In the genomic region with DNA sequence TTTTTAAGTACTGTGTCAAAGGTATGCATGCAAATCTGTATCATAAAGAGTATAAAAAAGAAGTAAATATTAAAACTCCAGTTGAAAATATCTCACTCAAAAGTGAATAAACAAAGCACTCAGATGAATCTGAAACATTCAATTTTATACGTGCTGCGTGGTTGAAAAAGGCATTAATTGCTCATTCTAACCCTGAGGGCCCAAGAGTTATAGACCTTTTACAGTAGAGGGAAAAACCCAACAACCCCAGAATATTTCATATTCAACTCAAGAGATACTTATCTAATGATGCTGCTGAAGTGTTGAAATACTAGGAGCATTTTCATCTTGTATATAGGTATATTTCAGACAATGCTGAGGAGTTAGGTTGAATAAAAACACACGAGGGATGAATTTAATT, we compare ENCODE assay signal across 15 cellular contexts.
DNase-seq lines count a peak whose midpoint lies in the region; ATAC-seq lines count a peak whose summit lies in the region.
"Had no signal": no experiment of that assay in that cellular context is flagged by ENCODE, and none has a peak within 500 bp of the region (broad histone marks: within the 10 kb centered on the region; RNA-seq: fewer than 3 reads in every experiment).

No MANE protein-coding gene starts in this region.

- H4K20me1 ChIP-seq in GM23248 (ENCODE audit: insufficient read depth), result no peaks in the 10 kb centered on the region

- in situ Hi-C loops in GM23248 (cut with MboI), result no loop called here

- no peaks in the 10 kb centered on the region for H3K79me2 ChIP-seq in GM23248 (ENCODE audit: insufficient read depth)

- 0 out of 2 replicates have a peak overlapping the region, but pooled peaks have one; percentile 27 for H2AFZ ChIP-seq in GM23248

- H3K27me3 ChIP-seq in GM23248 (replicated peaks; ENCODE audit: insufficient read depth), result no peaks in the 10 kb centered on the region

- H3K9me3 ChIP-seq in GM23248 (ENCODE audit: low read depth), result no peaks in the 10 kb centered on the region
- H3K9me3 ChIP-seq: HAP-1 had no signal

- WGBS in GM23248 (ENCODE audit: low coverage in 1 of 2, low lambda C conversion rate in 2 of 2, missing lambda C conversion rate in 2 of 2), 2 experiments, result 87 to 89% methylated on average over 3 of the region's 3 CpGs

- H3F3A ChIP-seq in GM23248 (ENCODE audit: insufficient read depth), result no peaks in the 10 kb centered on the region

- H3K9me2 ChIP-seq in GM23248 (ENCODE audit: insufficient read depth), result no peaks in the 10 kb centered on the region

- DNase-seq in EL (peak; percentile 46), GM23248 (no peak), RPMI7951 (ENCODE audit: low read depth) (peak; percentile 8), DMS114 treated with DMSO at 0.1 percent for 48 hours (lab: John Stamatoyannopoulos, UW; ENCODE audit: unreplicated experiment) (no peak)
- DNase-seq in activated CD8-positive, alpha-beta memory T cell treated with anti-CD3 and anti-CD28 coated beads for 24 hours, result no peak
- DNase-seq: C1 segment of cervical spinal cord; Calu3; CD4-positive, alpha-beta memory T cell; COR-L47; DMS153; DND-41; GOT3; HFFc6 had no signal

- no peaks in the 10 kb centered on the region for H3K36me3 ChIP-seq in GM23248 (ENCODE audit: low read depth)
- H3K36me3 ChIP-seq: HAP-1 had no signal

- no peaks in the 10 kb centered on the region for H3K4me1 ChIP-seq in GM23248 (ENCODE audit: insufficient read depth)
- H3K4me1 ChIP-seq: HAP-1 had no signal

- no peak overlapping the region for H3K4me2 ChIP-seq in GM23248 (ENCODE audit: unreplicated experiment)

- no peak overlapping the region for H3K9ac ChIP-seq in GM23248

- no peak overlapping the region for H3K27ac ChIP-seq in GM23248

- no peak overlapping the region for H3K4me3 ChIP-seq in GM23248
- H3K4me3 ChIP-seq: HAP-1 had no signal

- no peak for ATAC-seq in GM21367 (IDR thresholded peaks at IDR 0.05; ENCODE audit: unreplicated experiment)

Comparison
In these comparisons a context has a peak if more than half of its experiments do, and no peak if none do; other contexts are left out.
1. DNase-seq: peak in EL (single experiment) and RPMI7951 (single experiment); none in GM23248 (single experiment), DMS114 treated with DMSO at 0.1 percent for 48 hours (single experiment) and activated CD8-positive, alpha-beta memory T cell treated with anti-CD3 and anti-CD28 coated beads for 24 hours (single experiment).